In genomic region chrX:153909024-153909979, GRCh38 we compare ENCODE assay signal across 7 cellular contexts. TPM values are rescaled to one million over a fixed set of nuclear protein-coding genes. Genes with fewer than 3 reads are reported as not detected.
DNase-seq lines count a peak whose midpoint lies in the region; ATAC-seq lines count a peak whose summit lies in the region.
"Had no signal": no experiment of that assay in that cellular context is flagged by ENCODE, and none has a peak within 500 bp of the region (broad histone marks: within the 10 kb centered on the region; RNA-seq: fewer than 3 reads in every experiment).

No MANE protein-coding gene starts in this region.

- no peaks in the 10 kb centered on the region for H3K9me3 Mint-ChIP-seq in activated CD8-positive, alpha-beta T cell treated with anti-CD3 and anti-CD28 coated beads, Interleukin-2, amount 10 ng/mL, durations not matched to agents 7 days and 5 days (ENCODE audit: insufficient read depth)
- H3K9me3 Mint-ChIP-seq: activated CD4-positive, alpha-beta memory T cell treated with anti-CD3 and anti-CD28 coated beads for 36 hours had no signal

- H3K4me1 Mint-ChIP-seq in activated CD8-positive, alpha-beta T cell treated with anti-CD3 and anti-CD28 coated beads, Interleukin-2, amount 10 ng/mL, durations not matched to agents 7 days and 5 days (ENCODE audit: low read depth) = peaks cover 22% of the 10 kb centered on the region

- no peaks in the 10 kb centered on the region for H3K27me3 ChIP-seq in H7 (ENCODE audit: control insufficient read depth, insufficient read depth, low read length)

- H3K36me3 Mint-ChIP-seq in activated CD8-positive, alpha-beta T cell treated with anti-CD3 and anti-CD28 coated beads, Interleukin-2, amount 10 ng/mL, durations not matched to agents 7 days and 5 days (ENCODE audit: low read depth) = peaks cover 25% of the 10 kb centered on the region

- DNase-seq in Daoy (ENCODE audit: low read depth) (peak; percentile 24), H7 (peak; percentile 86), DMS153 (lab: John Stamatoyannopoulos, UW) (no peak), NCI-H2171 (lab: John Stamatoyannopoulos, UW) (no peak)
- DNase-seq in activated CD8-positive, alpha-beta T cell treated with anti-CD3 and anti-CD28 coated beads, Interleukin-2, amount 10 ng/mL, durations not matched to agents 7 days and 5 days = no peak
- DNase-seq: activated CD4-positive, alpha-beta memory T cell treated with anti-CD3 and anti-CD28 coated beads for 36 hours had no signal

- H3K4me3 ChIP-seq in H7 (ENCODE audit: insufficient read depth, low read depth, low read length) = no peak overlapping the region

- no peak overlapping the region for H3K4me3 Mint-ChIP-seq in activated CD8-positive, alpha-beta T cell treated with anti-CD3 and anti-CD28 coated beads, Interleukin-2, amount 10 ng/mL, durations not matched to agents 7 days and 5 days
- H3K4me3 Mint-ChIP-seq: activated CD4-positive, alpha-beta memory T cell treated with anti-CD3 and anti-CD28 coated beads for 36 hours had no signal

- H3K36me3 ChIP-seq in H7 (replicated peaks; ENCODE audit: control insufficient read depth, insufficient read depth, low read length) = no peaks in the 10 kb centered on the region; the same call in 1 of the 2 replicates

- H3K27me3 Mint-ChIP-seq in activated CD8-positive, alpha-beta T cell treated with anti-CD3 and anti-CD28 coated beads, Interleukin-2, amount 10 ng/mL, durations not matched to agents 7 days and 5 days (ENCODE audit: low read depth) = no peaks in the 10 kb centered on the region
- H3K27me3 Mint-ChIP-seq: activated CD4-positive, alpha-beta memory T cell treated with anti-CD3 and anti-CD28 coated beads for 36 hours had no signal

- POLR2A ChIA-PET in activated CD8-positive, alpha-beta T cell treated with anti-CD3 and anti-CD28 coated beads, Interleukin-2, amount 10 ng/mL, durations not matched to agents 7 days and 5 days (lab: Charles Lee) = no interaction called here

- peak; percentile 43 for ATAC-seq in activated CD8-positive, alpha-beta T cell treated with anti-CD3 and anti-CD28 coated beads, Interleukin-2, amount 10 ng/mL, durations not matched to agents 7 days and 5 days
- no peak for ATAC-seq in HG02938 (IDR thresholded peaks at IDR 0.05; ENCODE audit: unreplicated experiment)

- CTCF ChIA-PET in activated CD8-positive, alpha-beta T cell treated with anti-CD3 and anti-CD28 coated beads, Interleukin-2, amount 10 ng/mL, durations not matched to agents 7 days and 5 days (lab: Charles Lee) = interaction anchor here (1.4 kb wide), 1 partner anchor 15 kb away, joined by 3 read pairs; no protein-coding TSS in a partner anchor

- H3K27ac Mint-ChIP-seq in activated CD8-positive, alpha-beta T cell treated with anti-CD3 and anti-CD28 coated beads, Interleukin-2, amount 10 ng/mL, durations not matched to agents 7 days and 5 days = no peak overlapping the region
- H3K27ac Mint-ChIP-seq: activated CD4-positive, alpha-beta memory T cell treated with anti-CD3 and anti-CD28 coated beads for 36 hours had no signal

RNA-seq across cellular contexts. Expression of gene AVPR2, which starts 4.8 kb away (rescaled TPM):
- 1.1 TPM in 1 of 2 replicates, not detected in the other for total RNA-seq in Daoy (2014; rRNA removed; shearing (Covaris generic))
- total RNA-seq in H7 (2014; rRNA removed; shearing (Covaris generic)) = not detected in 2 replicates
- total RNA-seq in activated CD8-positive, alpha-beta T cell treated with anti-CD3 and anti-CD28 coated beads, Interleukin-2, amount 10 ng/mL, durations not matched to agents 7 days and 5 days = not detected
- total RNA-seq: activated CD4-positive, alpha-beta memory T cell treated with anti-CD3 and anti-CD28 coated beads for 36 hours had no signal

RNA-seq across cellular contexts. Expression of gene ARHGAP4, which starts 16.8 kb away (rescaled TPM):
- total RNA-seq in Daoy (2014; rRNA removed; shearing (Covaris generic)) = 2.2 and 2.6 TPM in 2 replicates
- 39.4 and 51.3 TPM in 2 replicates for total RNA-seq in H7 (2014; rRNA removed; shearing (Covaris generic))
- total RNA-seq in activated CD8-positive, alpha-beta T cell treated with anti-CD3 and anti-CD28 coated beads, Interleukin-2, amount 10 ng/mL, durations not matched to agents 7 days and 5 days = 100 to 1,000 TPM; 317 to 324 TPM

RNA-seq across cellular contexts. Expression of gene L1CAM, which starts 23.3 kb away (rescaled TPM):
- 7.4 and 8.3 TPM in 2 replicates for total RNA-seq in Daoy (2014; rRNA removed; shearing (Covaris generic))
- total RNA-seq in H7 (2014; rRNA removed; shearing (Covaris generic)) = 9.9 and 17.0 TPM in 2 replicates
- 1 to 10 TPM; 7.1 to 7.5 TPM for total RNA-seq in activated CD8-positive, alpha-beta T cell treated with anti-CD3 and anti-CD28 coated beads, Interleukin-2, amount 10 ng/mL, durations not matched to agents 7 days and 5 days

RNA-seq across cellular contexts. Expression of gene NAA10, which starts 25.5 kb away (rescaled TPM):
- 85.9 and 128 TPM in 2 replicates for total RNA-seq in Daoy (2014; rRNA removed; shearing (Covaris generic))
- total RNA-seq in H7 (2014; rRNA removed; shearing (Covaris generic)) = 86.7 and 97.4 TPM in 2 replicates
- 100 to 1,000 TPM in 1 of 2 experiments, 10 to 100 TPM in 1; 98.9 to 106 TPM for total RNA-seq in activated CD8-positive, alpha-beta T cell treated with anti-CD3 and anti-CD28 coated beads, Interleukin-2, amount 10 ng/mL, durations not matched to agents 7 days and 5 days

RNA-seq across cellular contexts. Expression of gene RENBP, which starts 35.1 kb away (rescaled TPM):
- 0.11 and 0.18 TPM in 2 replicates for total RNA-seq in Daoy (2014; rRNA removed; shearing (Covaris generic))
- total RNA-seq in H7 (2014; rRNA removed; shearing (Covaris generic)) = 17.9 and 18.3 TPM in 2 replicates
- total RNA-seq in activated CD8-positive, alpha-beta T cell treated with anti-CD3 and anti-CD28 coated beads, Interleukin-2, amount 10 ng/mL, durations not matched to agents 7 days and 5 days = 10 to 100 TPM; 12.1 to 13.6 TPM

Comparison
In these comparisons a context has a peak if more than half of its experiments do, and no peak if none do; other contexts are left out.
1. DNase-seq: peak in Daoy (single experiment) and H7 (single experiment); none in activated CD8-positive, alpha-beta T cell treated with anti-CD3 and anti-CD28 coated beads, Interleukin-2, amount 10 ng/mL, durations not matched to agents 7 days and 5 days (single experiment), DMS153 (single experiment) and NCI-H2171 (single experiment).
2. RNA of gene ARHGAP4, which starts 16.8 kb away (total RNA-seq): 317 to 324 TPM in activated CD8-positive, alpha-beta T cell treated with anti-CD3 and anti-CD28 coated beads, Interleukin-2, amount 10 ng/mL, durations not matched to agents 7 days and 5 days and 39.4 to 51.3 TPM in H7; 2.2 to 2.6 TPM in Daoy; every median in the first group is over 10 times any median in the second.